In the genomic region with DNA sequence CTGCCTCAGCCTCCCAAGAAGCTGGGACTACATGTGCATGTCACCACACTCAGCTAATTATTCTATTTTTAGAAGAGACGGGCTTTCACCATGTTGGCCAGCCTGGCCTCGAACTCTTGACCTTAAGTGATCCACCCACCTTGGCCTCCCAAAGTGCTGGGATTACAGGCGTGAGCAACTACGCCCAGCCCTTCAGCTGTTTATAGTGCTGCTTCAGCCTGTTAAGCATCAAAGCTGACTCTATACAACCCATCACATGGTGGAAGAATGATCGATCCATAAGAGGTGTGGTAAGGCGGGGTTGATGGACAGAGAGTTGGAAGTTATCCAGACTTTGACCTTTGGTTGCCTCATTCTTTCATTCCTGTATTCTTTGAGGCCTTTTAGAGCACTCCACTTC, we compare ENCODE assay signal across 1 cellular context.
TF ChIP-seq lines count a peak whose summit lies in the region.

No MANE protein-coding gene starts in this region.

TF ChIP-seq in HepG2, 621 proteins besides CTCF, POLR2A, EP300 and RAD21 (continued from another document and continues in another):
- TF ChIP-seq, protein P1, sequence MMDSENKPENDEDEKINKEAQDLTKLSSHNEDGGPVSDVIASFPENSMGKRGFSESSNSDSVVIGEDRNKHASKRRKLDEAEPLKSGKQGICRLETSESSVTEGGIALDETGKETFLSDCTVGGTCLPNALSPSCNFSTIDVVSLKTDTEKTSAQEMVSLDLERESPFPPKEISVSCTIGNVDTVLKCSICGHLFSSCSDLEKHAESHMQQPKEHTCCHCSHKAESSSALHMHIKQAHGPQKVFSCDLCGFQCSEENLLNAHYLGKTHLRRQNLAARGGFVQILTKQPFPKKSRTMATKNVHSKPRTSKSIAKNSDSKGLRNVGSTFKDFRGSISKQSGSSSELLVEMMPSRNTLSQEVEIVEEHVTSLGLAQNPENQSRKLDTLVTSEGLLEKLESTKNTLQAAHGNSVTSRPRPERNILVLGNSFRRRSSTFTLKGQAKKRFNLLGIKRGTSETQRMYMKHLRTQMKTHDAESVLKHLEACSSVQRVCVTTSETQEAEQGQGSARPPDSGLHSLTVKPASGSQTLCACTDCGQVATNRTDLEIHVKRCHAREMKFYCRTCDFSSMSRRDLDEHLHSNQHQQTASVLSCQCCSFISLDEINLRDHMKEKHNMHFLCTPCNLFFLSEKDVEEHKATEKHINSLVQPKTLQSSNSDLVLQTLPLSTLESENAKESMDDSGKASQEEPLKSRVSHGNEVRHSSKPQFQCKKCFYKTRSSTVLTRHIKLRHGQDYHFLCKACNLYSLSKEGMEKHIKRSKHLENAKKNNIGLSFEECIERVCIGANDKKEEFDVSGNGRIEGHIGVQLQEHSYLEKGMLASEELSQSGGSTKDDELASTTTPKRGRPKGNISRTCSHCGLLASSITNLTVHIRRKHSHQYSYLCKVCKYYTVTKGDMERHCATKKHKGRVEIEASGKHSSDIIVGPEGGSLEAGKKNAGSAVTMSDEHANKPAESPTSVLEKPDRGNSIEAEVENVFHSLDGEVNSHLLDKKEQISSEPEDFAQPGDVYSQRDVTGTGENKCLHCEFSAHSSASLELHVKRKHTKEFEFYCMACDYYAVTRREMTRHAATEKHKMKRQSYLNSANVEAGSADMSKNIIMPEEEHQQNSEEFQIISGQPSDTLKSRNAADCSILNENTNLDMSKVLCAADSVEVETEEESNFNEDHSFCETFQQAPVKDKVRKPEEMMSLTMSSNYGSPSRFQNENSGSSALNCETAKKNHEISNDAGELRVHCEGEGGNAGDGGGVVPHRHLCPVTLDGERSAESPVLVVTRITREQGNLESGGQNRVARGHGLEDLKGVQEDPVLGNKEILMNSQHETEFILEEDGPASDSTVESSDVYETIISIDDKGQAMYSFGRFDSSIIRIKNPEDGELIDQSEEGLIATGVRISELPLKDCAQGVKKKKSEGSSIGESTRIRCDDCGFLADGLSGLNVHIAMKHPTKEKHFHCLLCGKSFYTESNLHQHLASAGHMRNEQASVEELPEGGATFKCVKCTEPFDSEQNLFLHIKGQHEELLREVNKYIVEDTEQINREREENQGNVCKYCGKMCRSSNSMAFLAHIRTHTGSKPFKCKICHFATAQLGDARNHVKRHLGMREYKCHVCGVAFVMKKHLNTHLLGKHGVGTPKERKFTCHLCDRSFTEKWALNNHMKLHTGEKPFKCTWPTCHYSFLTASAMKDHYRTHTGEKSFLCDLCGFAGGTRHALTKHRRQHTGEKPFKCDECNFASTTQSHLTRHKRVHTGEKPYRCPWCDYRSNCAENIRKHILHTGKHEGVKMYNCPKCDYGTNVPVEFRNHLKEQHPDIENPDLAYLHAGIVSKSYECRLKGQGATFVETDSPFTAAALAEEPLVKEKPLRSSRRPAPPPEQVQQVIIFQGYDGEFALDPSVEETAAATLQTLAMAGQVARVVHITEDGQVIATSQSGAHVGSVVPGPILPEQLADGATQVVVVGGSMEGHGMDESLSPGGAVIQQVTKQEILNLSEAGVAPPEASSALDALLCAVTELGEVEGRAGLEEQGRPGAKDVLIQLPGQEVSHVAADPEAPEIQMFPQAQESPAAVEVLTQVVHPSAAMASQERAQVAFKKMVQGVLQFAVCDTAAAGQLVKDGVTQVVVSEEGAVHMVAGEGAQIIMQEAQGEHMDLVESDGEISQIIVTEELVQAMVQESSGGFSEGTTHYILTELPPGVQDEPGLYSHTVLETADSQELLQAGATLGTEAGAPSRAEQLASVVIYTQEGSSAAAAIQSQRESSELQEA (CRISPR knock-in tag; IDR thresholded peaks at IDR 0.05; ENCODE audit: not compliant biosample characterization): no peak
- no peak for TF ChIP-seq XBP1 (CRISPR knock-in tag; IDR thresholded peaks at IDR 0.05)
- no peak for TF ChIP-seq STAG1 (CRISPR knock-in tag; IDR thresholded peaks at IDR 0.05)
- no peak for TF ChIP-seq HOXA9 (CRISPR knock-in tag; IDR thresholded peaks at IDR 0.05; ENCODE audit: borderline replicate concordance)
- TF ChIP-seq HOXA3 (CRISPR knock-in tag; IDR thresholded peaks at IDR 0.05): peak; percentile 70
- TF ChIP-seq ZIK1 (CRISPR knock-in tag; IDR thresholded peaks at IDR 0.05; ENCODE audit: borderline replicate concordance, low read depth): no peak
- no peak for TF ChIP-seq ZBTB21 (CRISPR knock-in tag; IDR thresholded peaks at IDR 0.05)
- no peak for TF ChIP-seq ZNF709 (CRISPR knock-in tag; IDR thresholded peaks at IDR 0.05)
- no peak for TF ChIP-seq ZNF569 (CRISPR knock-in tag; IDR thresholded peaks at IDR 0.05; ENCODE audit: borderline replicate concordance)
- TF ChIP-seq ZNF143 (CRISPR knock-in tag; IDR thresholded peaks at IDR 0.05): no peak
- TF ChIP-seq, protein P2, sequence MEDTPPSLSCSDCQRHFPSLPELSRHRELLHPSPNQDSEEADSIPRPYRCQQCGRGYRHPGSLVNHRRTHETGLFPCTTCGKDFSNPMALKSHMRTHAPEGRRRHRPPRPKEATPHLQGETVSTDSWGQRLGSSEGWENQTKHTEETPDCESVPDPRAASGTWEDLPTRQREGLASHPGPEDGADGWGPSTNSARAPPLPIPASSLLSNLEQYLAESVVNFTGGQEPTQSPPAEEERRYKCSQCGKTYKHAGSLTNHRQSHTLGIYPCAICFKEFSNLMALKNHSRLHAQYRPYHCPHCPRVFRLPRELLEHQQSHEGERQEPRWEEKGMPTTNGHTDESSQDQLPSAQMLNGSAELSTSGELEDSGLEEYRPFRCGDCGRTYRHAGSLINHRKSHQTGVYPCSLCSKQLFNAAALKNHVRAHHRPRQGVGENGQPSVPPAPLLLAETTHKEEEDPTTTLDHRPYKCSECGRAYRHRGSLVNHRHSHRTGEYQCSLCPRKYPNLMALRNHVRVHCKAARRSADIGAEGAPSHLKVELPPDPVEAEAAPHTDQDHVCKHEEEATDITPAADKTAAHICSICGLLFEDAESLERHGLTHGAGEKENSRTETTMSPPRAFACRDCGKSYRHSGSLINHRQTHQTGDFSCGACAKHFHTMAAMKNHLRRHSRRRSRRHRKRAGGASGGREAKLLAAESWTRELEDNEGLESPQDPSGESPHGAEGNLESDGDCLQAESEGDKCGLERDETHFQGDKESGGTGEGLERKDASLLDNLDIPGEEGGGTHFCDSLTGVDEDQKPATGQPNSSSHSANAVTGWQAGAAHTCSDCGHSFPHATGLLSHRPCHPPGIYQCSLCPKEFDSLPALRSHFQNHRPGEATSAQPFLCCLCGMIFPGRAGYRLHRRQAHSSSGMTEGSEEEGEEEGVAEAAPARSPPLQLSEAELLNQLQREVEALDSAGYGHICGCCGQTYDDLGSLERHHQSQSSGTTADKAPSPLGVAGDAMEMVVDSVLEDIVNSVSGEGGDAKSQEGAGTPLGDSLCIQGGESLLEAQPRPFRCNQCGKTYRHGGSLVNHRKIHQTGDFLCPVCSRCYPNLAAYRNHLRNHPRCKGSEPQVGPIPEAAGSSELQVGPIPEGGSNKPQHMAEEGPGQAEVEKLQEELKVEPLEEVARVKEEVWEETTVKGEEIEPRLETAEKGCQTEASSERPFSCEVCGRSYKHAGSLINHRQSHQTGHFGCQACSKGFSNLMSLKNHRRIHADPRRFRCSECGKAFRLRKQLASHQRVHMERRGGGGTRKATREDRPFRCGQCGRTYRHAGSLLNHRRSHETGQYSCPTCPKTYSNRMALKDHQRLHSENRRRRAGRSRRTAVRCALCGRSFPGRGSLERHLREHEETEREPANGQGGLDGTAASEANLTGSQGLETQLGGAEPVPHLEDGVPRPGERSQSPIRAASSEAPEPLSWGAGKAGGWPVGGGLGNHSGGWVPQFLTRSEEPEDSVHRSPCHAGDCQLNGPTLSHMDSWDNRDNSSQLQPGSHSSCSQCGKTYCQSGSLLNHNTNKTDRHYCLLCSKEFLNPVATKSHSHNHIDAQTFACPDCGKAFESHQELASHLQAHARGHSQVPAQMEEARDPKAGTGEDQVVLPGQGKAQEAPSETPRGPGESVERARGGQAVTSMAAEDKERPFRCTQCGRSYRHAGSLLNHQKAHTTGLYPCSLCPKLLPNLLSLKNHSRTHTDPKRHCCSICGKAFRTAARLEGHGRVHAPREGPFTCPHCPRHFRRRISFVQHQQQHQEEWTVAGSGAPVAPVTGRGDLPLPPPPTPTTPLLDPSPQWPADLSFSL (CRISPR knock-in tag; IDR thresholded peaks at IDR 0.05): no peak
- TF ChIP-seq ZFP36L2 (CRISPR knock-in tag; IDR thresholded peaks at IDR 0.05): no peak
- TF ChIP-seq, protein P3, sequence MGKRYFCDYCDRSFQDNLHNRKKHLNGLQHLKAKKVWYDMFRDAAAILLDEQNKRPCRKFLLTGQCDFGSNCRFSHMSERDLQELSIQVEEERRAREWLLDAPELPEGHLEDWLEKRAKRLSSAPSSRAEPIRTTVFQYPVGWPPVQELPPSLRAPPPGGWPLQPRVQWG (CRISPR knock-in tag; IDR thresholded peaks at IDR 0.05; ENCODE audit: borderline replicate concordance, low read depth): no peak
- no peak for TF ChIP-seq TCF12 (IDR thresholded peaks at IDR 0.05)
- no peak for TF ChIP-seq TCF12 (CRISPR knock-in tag; IDR thresholded peaks at IDR 0.05)
- TF ChIP-seq ZMYM3 (CRISPR knock-in tag; IDR thresholded peaks at IDR 0.05): peak; percentile 82
- TF ChIP-seq MTERF4 (CRISPR knock-in tag; IDR thresholded peaks at IDR 0.05): no peak
- TF ChIP-seq MIXL1 (CRISPR knock-in tag; IDR thresholded peaks at IDR 0.05): no peak
- peak; percentile 69 for TF ChIP-seq FOXA3 (CRISPR knock-in tag; IDR thresholded peaks at IDR 0.05)
- no peak for TF ChIP-seq GABPA (IDR thresholded peaks at IDR 0.05; ENCODE audit: low read depth, low read length)
- no peak for TF ChIP-seq GABPA (CRISPR knock-in tag; IDR thresholded peaks at IDR 0.05; ENCODE audit: low read depth)
- TF ChIP-seq ZNF335 (CRISPR knock-in tag; IDR thresholded peaks at IDR 0.05): no peak
- TF ChIP-seq ZBTB14 (CRISPR knock-in tag; IDR thresholded peaks at IDR 0.05): no peak
- no peak for TF ChIP-seq TRIM22 (IDR thresholded peaks at IDR 0.05)
- TF ChIP-seq, protein P4, sequence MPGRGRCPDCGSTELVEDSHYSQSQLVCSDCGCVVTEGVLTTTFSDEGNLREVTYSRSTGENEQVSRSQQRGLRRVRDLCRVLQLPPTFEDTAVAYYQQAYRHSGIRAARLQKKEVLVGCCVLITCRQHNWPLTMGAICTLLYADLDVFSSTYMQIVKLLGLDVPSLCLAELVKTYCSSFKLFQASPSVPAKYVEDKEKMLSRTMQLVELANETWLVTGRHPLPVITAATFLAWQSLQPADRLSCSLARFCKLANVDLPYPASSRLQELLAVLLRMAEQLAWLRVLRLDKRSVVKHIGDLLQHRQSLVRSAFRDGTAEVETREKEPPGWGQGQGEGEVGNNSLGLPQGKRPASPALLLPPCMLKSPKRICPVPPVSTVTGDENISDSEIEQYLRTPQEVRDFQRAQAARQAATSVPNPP (CRISPR knock-in tag; IDR thresholded peaks at IDR 0.05): no peak
- TF ChIP-seq, protein P5, sequence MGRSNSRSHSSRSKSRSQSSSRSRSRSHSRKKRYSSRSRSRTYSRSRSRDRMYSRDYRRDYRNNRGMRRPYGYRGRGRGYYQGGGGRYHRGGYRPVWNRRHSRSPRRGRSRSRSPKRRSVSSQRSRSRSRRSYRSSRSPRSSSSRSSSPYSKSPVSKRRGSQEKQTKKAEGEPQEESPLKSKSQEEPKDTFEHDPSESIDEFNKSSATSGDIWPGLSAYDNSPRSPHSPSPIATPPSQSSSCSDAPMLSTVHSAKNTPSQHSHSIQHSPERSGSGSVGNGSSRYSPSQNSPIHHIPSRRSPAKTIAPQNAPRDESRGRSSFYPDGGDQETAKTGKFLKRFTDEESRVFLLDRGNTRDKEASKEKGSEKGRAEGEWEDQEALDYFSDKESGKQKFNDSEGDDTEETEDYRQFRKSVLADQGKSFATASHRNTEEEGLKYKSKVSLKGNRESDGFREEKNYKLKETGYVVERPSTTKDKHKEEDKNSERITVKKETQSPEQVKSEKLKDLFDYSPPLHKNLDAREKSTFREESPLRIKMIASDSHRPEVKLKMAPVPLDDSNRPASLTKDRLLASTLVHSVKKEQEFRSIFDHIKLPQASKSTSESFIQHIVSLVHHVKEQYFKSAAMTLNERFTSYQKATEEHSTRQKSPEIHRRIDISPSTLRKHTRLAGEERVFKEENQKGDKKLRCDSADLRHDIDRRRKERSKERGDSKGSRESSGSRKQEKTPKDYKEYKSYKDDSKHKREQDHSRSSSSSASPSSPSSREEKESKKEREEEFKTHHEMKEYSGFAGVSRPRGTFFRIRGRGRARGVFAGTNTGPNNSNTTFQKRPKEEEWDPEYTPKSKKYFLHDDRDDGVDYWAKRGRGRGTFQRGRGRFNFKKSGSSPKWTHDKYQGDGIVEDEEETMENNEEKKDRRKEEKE (IDR thresholded peaks at IDR 0.05): no peak
- TF ChIP-seq KLF13 (CRISPR knock-in tag; IDR thresholded peaks at IDR 0.05): no peak
- TF ChIP-seq ZSCAN29 (CRISPR knock-in tag; conservative IDR thresholded peaks at IDR 0.05): no peak
- TF ChIP-seq ZSCAN22 (CRISPR knock-in tag; IDR thresholded peaks at IDR 0.05): no peak
- no peak for TF ChIP-seq PRMT3 (CRISPR knock-in tag; IDR thresholded peaks at IDR 0.05; ENCODE audit: borderline replicate concordance, low read depth)
- TF ChIP-seq PTBP1 (IDR thresholded peaks at IDR 0.05; ENCODE audit: low read depth, low read length, poor library complexity, severe bottlenecking): no peak
- TF ChIP-seq TIGD3 (CRISPR knock-in tag; IDR thresholded peaks at IDR 0.05; ENCODE audit: borderline replicate concordance): no peak
